9 cellular contexts compared by ENCODE assay signal in the genomic region with DNA sequence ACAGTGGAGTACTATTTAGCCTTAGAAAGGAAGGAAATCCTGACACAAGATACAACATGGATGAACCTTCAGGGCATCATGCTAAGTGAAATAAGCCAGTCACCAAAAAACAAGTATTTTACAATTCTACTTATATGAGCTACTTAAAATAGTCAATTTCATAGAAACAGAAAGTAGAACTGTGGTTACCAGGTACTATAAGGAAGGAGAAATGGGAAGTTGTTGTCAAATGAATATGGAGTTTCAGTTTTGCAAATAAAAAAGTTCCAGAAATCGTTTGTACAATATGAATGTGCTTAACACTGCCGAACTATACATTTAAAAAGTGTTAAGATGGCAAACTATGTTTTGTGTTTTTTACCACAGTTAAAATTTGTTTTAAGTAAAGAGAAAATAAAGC. TPM values are rescaled to one million over a fixed set of nuclear protein-coding genes. Genes with fewer than 3 reads are reported as not detected.
A peak's percentile ranks its signal among the peaks of the same experiment; 100 is the strongest.
DNase-seq lines count a peak whose midpoint lies in the region; ATAC-seq and TF ChIP-seq lines count a peak whose summit lies in the region.
"Had no signal": no experiment of that assay in that cellular context is flagged by ENCODE, and none has a peak within 500 bp of the region (broad histone marks: within the 10 kb centered on the region; RNA-seq: fewer than 3 reads in every experiment).

No MANE protein-coding gene starts in this region.

- no peak overlapping the region for H3K4me2 ChIP-seq in PC-3 (ENCODE audit: low read length)
- H3K4me2 ChIP-seq: neural progenitor cell had no signal

- H3K27me3 ChIP-seq in PC-3 (ENCODE audit: low read length) (no peaks in the 10 kb centered on the region), ascending aorta (no peaks in the 10 kb centered on the region)
- H3K27me3 ChIP-seq: neural progenitor cell had no signal

- H3F3A ChIP-seq in PC-3 (ENCODE audit: low read length, unreplicated experiment), result no peaks in the 10 kb centered on the region

- DNase-seq in central memory CD8-positive, alpha-beta T cell (ENCODE audit: low spot score in 2 of 2), result no peak
- DNase-seq in PC-3, result no peak
- no peak for DNase-seq in iPS-NIHi11 (ENCODE audit: low spot score)
- no peak for DNase-seq in SHP77 treated with DMSO at 0.1 percent for 48 hours (lab: John Stamatoyannopoulos, UW)
- no peak for DNase-seq in ascending aorta (ENCODE audit: low spot score in 2 of 2)

- no peaks in the 10 kb centered on the region for H4K20me1 ChIP-seq in PC-3 (ENCODE audit: low read length)

- H3K27me3 Mint-ChIP-seq in central memory CD8-positive, alpha-beta T cell, result no peaks in the 10 kb centered on the region

- H3K36me3 ChIP-seq in PC-3 (ENCODE audit: low read depth, low read length) (peaks cover 4% of the 10 kb centered on the region; the same call in 1 of the 2 replicates), ascending aorta (no peaks in the 10 kb centered on the region)
- H3K36me3 ChIP-seq: neural progenitor cell had no signal

- no peak overlapping the region for H3K4me3 ChIP-seq in PC-3 (ENCODE audit: low read length)
- no peak overlapping the region for H3K4me3 ChIP-seq in ascending aorta
- H3K4me3 ChIP-seq: neural progenitor cell had no signal

- H3K36me3 Mint-ChIP-seq in central memory CD8-positive, alpha-beta T cell (ENCODE audit: insufficient read depth), result peaks cover 1% of the 10 kb centered on the region
- H3K36me3 Mint-ChIP-seq: neural progenitor cell had no signal

- ATAC-seq in GM18519 (IDR thresholded peaks at IDR 0.05; ENCODE audit: low FRiP score, unreplicated experiment) (peak; percentile 89), GM21619 (IDR thresholded peaks at IDR 0.05; ENCODE audit: unreplicated experiment) (peak; percentile 91), HG03521 (IDR thresholded peaks at IDR 0.05; ENCODE audit: unreplicated experiment) (peak; percentile 78), PC-3 (no peak)
- ATAC-seq in central memory CD8-positive, alpha-beta T cell (replicated peaks; ENCODE audit: extremely low read depth, poor library complexity, severe bottlenecking), result no peak

- no peak overlapping the region for H3K9ac ChIP-seq in PC-3 (ENCODE audit: low read length)
- H3K9ac ChIP-seq: neural progenitor cell had no signal

- peak overlapping the region; percentile 94 for H3K27ac Mint-ChIP-seq in central memory CD8-positive, alpha-beta T cell (ENCODE audit: low read depth)
- H3K27ac Mint-ChIP-seq: neural progenitor cell had no signal

- peaks cover 12% of the 10 kb centered on the region for H3K9me3 Mint-ChIP-seq in central memory CD8-positive, alpha-beta T cell

- intact Hi-C loops in PC-3 (cut with micrococcal nuclease), result no loop called here
- intact Hi-C loops in ascending aorta (cut with DNase I), result no loop called here

- H2AFZ ChIP-seq in PC-3 (ENCODE audit: low read length), result no peak overlapping the region
- H2AFZ ChIP-seq: neural progenitor cell had no signal

- H3K4me3 Mint-ChIP-seq in central memory CD8-positive, alpha-beta T cell, result peak overlapping the region; percentile 17
- H3K4me3 Mint-ChIP-seq: neural progenitor cell had no signal

- no peaks in the 10 kb centered on the region for H3K9me2 ChIP-seq in PC-3 (replicated peaks; ENCODE audit: low read length)

- POLR2A ChIA-PET in PC-3 (lab: Charles Lee; ENCODE audit: unreplicated experiment), result no interaction called here

- CTCF ChIA-PET in PC-3 (lab: Charles Lee), result interaction anchor here (0.6 kb wide), 1 partner anchor 71 kb away, joined by 3 read pairs; no protein-coding TSS in a partner anchor

- H3K9me3 ChIP-seq in PC-3 (ENCODE audit: low read length), result peaks cover 6% of the 10 kb centered on the region; the same call in 1 of the 2 replicates
- no peaks in the 10 kb centered on the region for H3K9me3 ChIP-seq in ascending aorta

- H3K4me1 Mint-ChIP-seq in central memory CD8-positive, alpha-beta T cell, result peaks cover 34% of the 10 kb centered on the region
- H3K4me1 Mint-ChIP-seq: neural progenitor cell had no signal

- H3K27ac ChIP-seq in PC-3 (ENCODE audit: low read length) (no peak overlapping the region), ascending aorta (no peak overlapping the region)
- H3K27ac ChIP-seq: neural progenitor cell had no signal

- TF ChIP-seq CTCF in PC-3 (conservative IDR thresholded peaks at IDR 0.05; ENCODE audit: low read depth, low read length) (no peak), ascending aorta (IDR thresholded peaks at IDR 0.05) (no peak)

- no TSS peak for BruUV-seq in PC-3 (replicated peaks; lab: Mats Ljungman, UMichigan)

- H3K79me2 ChIP-seq in PC-3 (ENCODE audit: low read length), result no peaks in the 10 kb centered on the region

- H3K4me1 ChIP-seq in PC-3 (ENCODE audit: insufficient read depth, low read length) (no peaks in the 10 kb centered on the region; the same call in 1 of the 2 replicates), ascending aorta (no peaks in the 10 kb centered on the region)
- H3K4me1 ChIP-seq: neural progenitor cell had no signal

RNA-seq across cellular contexts. Expression of a gene that starts 26.8 kb away (rescaled TPM):
- total RNA-seq in PC-3 (2014; rRNA removed), result 0.58 and 2.4 TPM in 2 replicates
- 14.8 TPM for total RNA-seq in ascending aorta

Comparison
In these comparisons a context has a peak if more than half of its experiments do, and no peak if none do; other contexts are left out.
1. ATAC-seq: peak in GM18519 (single experiment), GM21619 (single experiment) and HG03521 (single experiment); none in central memory CD8-positive, alpha-beta T cell (single experiment) and PC-3 (single experiment).